ENCODE assay signal across 14 cellular contexts in genomic region chr18:64097497-64097896, GRCh38. TPM values are rescaled to one million over a fixed set of nuclear protein-coding genes. Genes with fewer than 3 reads are reported as not detected.
DNase-seq lines count a peak whose midpoint lies in the region; ATAC-seq and TF ChIP-seq lines count a peak whose summit lies in the region.
"Had no signal": no experiment of that assay in that cellular context is flagged by ENCODE, and none has a peak within 500 bp of the region (broad histone marks: within the 10 kb centered on the region; RNA-seq: fewer than 3 reads in every experiment).

No MANE protein-coding gene starts in this region.

- no peak overlapping the region for H3K4me3 ChIP-seq in Karpas-422 (ENCODE audit: low read length)
- no peak overlapping the region for H3K4me3 ChIP-seq in right lobe of liver
- H3K4me3 ChIP-seq in suprapubic skin = no peak overlapping the region
- H3K4me3 ChIP-seq: A549 had no signal

- H3K27me3 ChIP-seq in Karpas-422 (ENCODE audit: low read length) (no peaks in the 10 kb centered on the region), right lobe of liver (no peaks in the 10 kb centered on the region), suprapubic skin (no peaks in the 10 kb centered on the region)

- H3K9me3 ChIP-seq in Karpas-422 (ENCODE audit: low read length) (no peaks in the 10 kb centered on the region), right lobe of liver (no peaks in the 10 kb centered on the region), suprapubic skin (no peaks in the 10 kb centered on the region)
- H3K9me3 ChIP-seq: A549 had no signal

- TF ChIP-seq CTCF in right lobe of liver (IDR thresholded peaks at IDR 0.05) (peak; percentile 6 to 42 (median 32)), suprapubic skin (IDR thresholded peaks at IDR 0.05) (no peak)

- TF ChIP-seq EP300 in suprapubic skin (IDR thresholded peaks at IDR 0.05) = no peak

- 41% methylated on average over 3 of the region's 3 CpGs for WGBS in right lobe of liver (ENCODE audit: insufficient coverage, low coverage, low lambda C conversion rate, missing lambda C conversion rate)
- whole genome bisulfite sequencing in suprapubic skin = 65% methylated on average over 3 of the region's 3 CpGs

- no peaks in the 10 kb centered on the region for H4K20me1 ChIP-seq in Karpas-422 (ENCODE audit: insufficient read depth, low read depth, low read length)

- DNase-seq in DMS53 (lab: John Stamatoyannopoulos, UW) (peak; percentile 44), DMS53 treated with DMSO at 0.1 percent for 48 hours (lab: John Stamatoyannopoulos, UW; ENCODE audit: unreplicated experiment) (no peak), Karpas-422 (peak; percentile 69), cerebellar cortex (ENCODE audit: low spot score) (peak; percentile 6), right lobe of liver (no peak), suprapubic skin (ENCODE audit: low spot score in 2 of 2) (no peak)
- DNase-seq in activated T-cell treated with anti-CD3 and anti-CD28 coated beads, Interleukin-2, amount 50 U/mL, for 48 hours = no peak
- DNase-seq: DMS79, NCI-H2081 treated with DMSO at 0.1 percent for 48 hours had no signal

- H3K4me1 ChIP-seq in Karpas-422 (ENCODE audit: low read length) (peaks cover 42% of the 10 kb centered on the region), right lobe of liver (no peaks in the 10 kb centered on the region), suprapubic skin (no peaks in the 10 kb centered on the region)
- H3K4me1 ChIP-seq: A549 had no signal

- H3K4me2 ChIP-seq in Karpas-422 (ENCODE audit: low read depth, low read length, poor library complexity, severe bottlenecking) = peak overlapping the region; percentile 78
- H3K4me2 ChIP-seq: A549 had no signal

- intact Hi-C loops in right lobe of liver (cut with DNase I) = no loop called here

- H3K9me2 ChIP-seq in Karpas-422 (replicated peaks; ENCODE audit: insufficient read depth, low read length) = no peaks in the 10 kb centered on the region

- no peak overlapping the region for H3K9ac ChIP-seq in Karpas-422 (ENCODE audit: low read length)

- ATAC-seq in right lobe of liver (peak in 1 of 4 donors; percentile 43), HG03457 (IDR thresholded peaks at IDR 0.05; ENCODE audit: unreplicated experiment) (no peak)
- ATAC-seq: A549; activated naive CD4-positive, alpha-beta T cell treated with anti-CD3 and anti-CD28 coated beads, Interleukin-2, amount 50 U/mL, for 72 hours had no signal

- TF ChIP-seq POLR2A in right lobe of liver (IDR thresholded peaks at IDR 0.05) (no peak), suprapubic skin (IDR thresholded peaks at IDR 0.05) (no peak)

- H2AFZ ChIP-seq in Karpas-422 (ENCODE audit: low read length) = no peak overlapping the region

- H3K27ac ChIP-seq in Karpas-422 (ENCODE audit: low read length) (no peak overlapping the region), right lobe of liver (no peak overlapping the region), suprapubic skin (no peak overlapping the region)
- H3K27ac ChIP-seq: A549 had no signal

- H3K79me2 ChIP-seq in Karpas-422 (ENCODE audit: low read length) = no peaks in the 10 kb centered on the region

- H3K36me3 ChIP-seq in Karpas-422 (ENCODE audit: insufficient read depth, low read length) (no peaks in the 10 kb centered on the region), right lobe of liver (no peaks in the 10 kb centered on the region), suprapubic skin (no peaks in the 10 kb centered on the region)

RNA-seq across cellular contexts. Expression of gene LINC00305, which starts 51.4 kb away (rescaled TPM):
- total RNA-seq in Karpas-422 (2014; rRNA removed; shearing (Covaris generic); ENCODE audit: low replicate concordance) = 5.1 and 11.2 TPM in 2 replicates
- total RNA-seq in right lobe of liver (not detected), suprapubic skin (not detected)
- total RNA-seq: activated naive CD4-positive, alpha-beta T cell treated with anti-CD3 and anti-CD28 coated beads, Interleukin-2, amount 50 U/mL, for 72 hours; osteoblast; urinary bladder had no signal

Comparison
In these comparisons a context has a peak if more than half of its experiments do, and no peak if none do; other contexts are left out.
1. DNase-seq: peak in DMS53 (single experiment), Karpas-422 (single experiment) and cerebellar cortex (single experiment); none in DMS53 treated with DMSO at 0.1 percent for 48 hours (single experiment), right lobe of liver (0 of 3), suprapubic skin (0 of 2) and activated T-cell treated with anti-CD3 and anti-CD28 coated beads, Interleukin-2, amount 50 U/mL, for 48 hours (0 of 2).
2. CTCF ChIP-seq: peak in right lobe of liver (4 of 4); none in suprapubic skin (0 of 2).